Comparison of ENCODE assay signal across 8 cellular contexts in genomic region chr2:28445448-28446258, GRCh38. TPM values are rescaled to one million over a fixed set of nuclear protein-coding genes. Genes with fewer than 3 reads are reported as not detected.
DNase-seq lines count a peak whose midpoint lies in the region; ATAC-seq and TF ChIP-seq lines count a peak whose summit lies in the region.

No MANE protein-coding gene starts in this region.

- intact Hi-C loops in HCT116 (cut with micrococcal nuclease) = no loop called here

- no peaks in the 10 kb centered on the region for H3K36me3 ChIP-seq in HCT116 (ENCODE audit: control insufficient read depth in 1 of 2, insufficient read depth in 2 of 2, low read length in 2 of 2)

- H3K4me3 ChIP-seq in HCT116 (replicated peaks in 1 of 2; ENCODE audit: low read depth in 1 of 2, low read length in 2 of 2) (peak overlapping the region in 1 of 2 experiments; percentile 40; a peak in 2 of 4 replicates), epithelial cell of proximal tubule (ENCODE audit: low read depth, low read length) (no peak overlapping the region)

- no peak for TF ChIP-seq CTCF in HCT116 (IDR thresholded peaks at IDR 0.05 in 2 of 3, conservative IDR thresholded peaks at IDR 0.05 in 1 of 3; ENCODE audit: borderline replicate concordance in 1 of 3, insufficient read depth in 1 of 3, low read depth in 2 of 3, low read length in 2 of 3)
- no peak for TF ChIP-seq CTCF in epithelial cell of proximal tubule (conservative IDR thresholded peaks at IDR 0.05; ENCODE audit: low read depth, low read length)

- H3K9me3 ChIP-seq in HCT116 (ENCODE audit: control insufficient read depth in 1 of 2, insufficient read depth in 1 of 2, low read depth in 1 of 2, low read length in 2 of 2) = no peaks in the 10 kb centered on the region

- no TSS peak for BruUV-seq in HCT116 (replicated peaks; lab: Mats Ljungman, UMichigan)

- H3K27me3 ChIP-seq in HCT116 (ENCODE audit: insufficient read depth, low read length) = no peaks in the 10 kb centered on the region

- H3K27ac ChIP-seq in HCT116 (ENCODE audit: low read depth, low read length) = no peak overlapping the region

- TF ChIP-seq RAD21 in HCT116 (IDR thresholded peaks at IDR 0.05; ENCODE audit: low read depth) = peak; percentile 16; the same call in 1 of the 2 replicates

- POLR2A ChIA-PET in HCT116 (lab: Charles Lee) = no interaction called here

- DNase-seq in HCT116 (ENCODE audit: low read depth, low spot score) (peak; percentile 77), epithelial cell of proximal tubule (ENCODE audit: low read depth) (peak; percentile 82), SK-N-DZ (ENCODE audit: low spot score) (no peak), middle frontal gyrus (ENCODE audit: extremely low spot score, low spot score) (no peak)
- DNase-seq in stimulated activated CD4-positive, alpha-beta T cell treated with anti-CD3 and anti-CD28 coated beads, Interleukin-1b, Interleukin-23, amount 100 ng/mL, for 48 hours = peak; percentile 80

- peaks cover 12 to 47% of the 10 kb centered on the region in 2 experiments for H3K4me1 ChIP-seq in HCT116 (ENCODE audit: control insufficient read depth in 1 of 2, insufficient read depth in 2 of 2, low read length in 2 of 2)

- H3K9me2 ChIP-seq in HCT116 (ENCODE audit: insufficient read depth) = no peaks in the 10 kb centered on the region

- TF ChIP-seq POLR2A in HCT116 (IDR thresholded peaks at IDR 0.05; ENCODE audit: borderline replicate concordance, extremely low read depth, insufficient read depth, insufficient read length) = no peak
- TF ChIP-seq POLR2A in GM18505 (IDR thresholded peaks at IDR 0.05; ENCODE audit: borderline replicate concordance, extremely low read depth, insufficient read depth, insufficient read length) = no peak

- ATAC-seq in HCT116 (peak; percentile 90), SK-N-SH treated with all-trans-retinoic acid at 6 μM for 48 hours (peak; percentile 85), GM19324 (IDR thresholded peaks at IDR 0.05; ENCODE audit: low FRiP score, unreplicated experiment) (no peak), GM18505 (IDR thresholded peaks at IDR 0.05; ENCODE audit: unreplicated experiment) (no peak)

- 0 out of 2 replicates have a peak overlapping the region, but pooled peaks have one; percentile 24 for H3K9ac ChIP-seq in HCT116 (ENCODE audit: low read length)

- peak overlapping the region; percentile 71 for H2AFZ ChIP-seq in HCT116 (ENCODE audit: low read depth, low read length, poor library complexity, severe bottlenecking)

- RAD21 ChIA-PET in HCT116 (lab: Charles Lee; ENCODE audit: low non-redundant PET in 1 of 2, low total read pairs in 2 of 2, uncharacterized antibody in 2 of 2, unreplicated experiment in 2 of 2) = no interaction called here

- CTCF ChIA-PET in HCT116 (lab: Charles Lee) = interaction anchor here (0.8 to 1.1 kb wide), 3 partner anchors 639 to 762 kb away, joined by 3 to 5 read pairs (median 4); no protein-coding TSS in a partner anchor

- peak overlapping the region; percentile 67 for H3K4me2 ChIP-seq in HCT116 (ENCODE audit: low read length)

- no peaks in the 10 kb centered on the region for H3K79me2 ChIP-seq in HCT116 (ENCODE audit: insufficient read depth, low read length)

- H4K20me1 ChIP-seq in HCT116 (ENCODE audit: insufficient read depth) = no peaks in the 10 kb centered on the region

TF ChIP-seq in HCT116, 20 proteins besides CTCF, POLR2A, EP300 and RAD21 (continues in another document):
- no peak; the same call in 1 of the 2 replicates for TF ChIP-seq ATF3 (IDR thresholded peaks at IDR 0.05)
- peak; percentile 65; the same call in 1 of the 2 replicates for TF ChIP-seq MAX (IDR thresholded peaks at IDR 0.05)
- no peak for TF ChIP-seq EZH2phosphoT487 (IDR thresholded peaks at IDR 0.05; ENCODE audit: borderline replicate concordance)
- peak; percentile 98 for TF ChIP-seq FOSL1 (IDR thresholded peaks at IDR 0.05; ENCODE audit: low read depth)
- peak; percentile 77 for TF ChIP-seq SRF (IDR thresholded peaks at IDR 0.05; ENCODE audit: low read depth)
- TF ChIP-seq JUND (IDR thresholded peaks at IDR 0.05) = peak; percentile 96
- TF ChIP-seq ELF1 (IDR thresholded peaks at IDR 0.05; ENCODE audit: borderline replicate concordance, low read depth) = no peak
- no peak for TF ChIP-seq SIN3A (IDR thresholded peaks at IDR 0.05; ENCODE audit: low read depth)
- TF ChIP-seq POLR2AphosphoS5 (IDR thresholded peaks at IDR 0.05; ENCODE audit: low read depth, low read length) = peak; percentile 48; the same call in 1 of the 2 replicates
- TF ChIP-seq CEBPB (IDR thresholded peaks at IDR 0.05; ENCODE audit: low read depth) = no peak; the same call in none of the 2 replicates
- TF ChIP-seq ZBTB33 (IDR thresholded peaks at IDR 0.05; ENCODE audit: extremely low read depth, insufficient replicate concordance, low read length) = no peak
- TF ChIP-seq CBX3 (IDR thresholded peaks at IDR 0.05; ENCODE audit: low read depth) = peak; percentile 86

TF ChIP-seq in SK-N-SH treated with all-trans-retinoic acid at 6 μM for 48 hours, 23 proteins besides CTCF, POLR2A, EP300 and RAD21:
- TF ChIP-seq CREB5 (CRISPR knock-in tag; IDR thresholded peaks at IDR 0.05; ENCODE audit: low read depth) = no peak
- peak; percentile 68; the same call in 1 of the 2 replicates for TF ChIP-seq PATZ1 (CRISPR knock-in tag; IDR thresholded peaks at IDR 0.05; ENCODE audit: borderline replicate concordance)

RNA-seq across cellular contexts. Expression of gene PLB1, which starts 50.2 kb away (rescaled TPM):
- 0.49 TPM for total RNA-seq in HCT116 (2021; ENCODE audit: unreplicated experiment)
- polyA plus RNA-seq in HCT116 (2012) = 0.27 and 0.33 TPM in 2 replicates
- total RNA-seq in epithelial cell of proximal tubule = 1.2 and 2.1 TPM in 2 replicates
- 0.03 and 0.38 TPM in 2 replicates for polyA plus RNA-seq in SK-N-DZ (2014; cell fraction: cytosol; rRNA removed)
- polyA plus RNA-seq in SK-N-DZ (2014; cell fraction: nucleus; rRNA removed) = 0.28 and 0.54 TPM in 2 replicates

RNA-seq across cellular contexts. Expression of gene FOSL2, which starts 53.0 kb away (rescaled TPM):
- total RNA-seq in HCT116 (2021; ENCODE audit: unreplicated experiment) = 44.8 TPM
- polyA plus RNA-seq in HCT116 (2012) = 21.9 and 28.4 TPM in 2 replicates
- 91.8 and 103 TPM in 2 replicates for total RNA-seq in epithelial cell of proximal tubule
- 0.57 and 0.89 TPM in 2 replicates for polyA plus RNA-seq in SK-N-DZ (2014; cell fraction: cytosol; rRNA removed)
- polyA plus RNA-seq in SK-N-DZ (2014; cell fraction: nucleus; rRNA removed) = 0.38 and 1.3 TPM in 2 replicates

Comparison
In these comparisons a context has a peak if more than half of its experiments do, and no peak if none do; other contexts are left out.
1. ATAC-seq: peak in HCT116 (single experiment) and SK-N-SH treated with all-trans-retinoic acid at 6 μM for 48 hours (single experiment); none in GM19324 (single experiment) and GM18505 (single experiment).
2. DNase-seq: peak in HCT116 (single experiment), epithelial cell of proximal tubule (single experiment) and stimulated activated CD4-positive, alpha-beta T cell treated with anti-CD3 and anti-CD28 coated beads, Interleukin-1b, Interleukin-23, amount 100 ng/mL, for 48 hours (single experiment); none in SK-N-DZ (single experiment) and middle frontal gyrus (single experiment).